ENCODE assay signal across 27 cellular contexts in genomic region chr1:25576459-25577150, GRCh38.
"Had no signal": no experiment of that assay in that cellular context is flagged by ENCODE, and none has a peak within 500 bp of the region (broad histone marks: within the 10 kb centered on the region; RNA-seq: fewer than 3 reads in every experiment).

No MANE protein-coding gene starts in this region.

- H3K27ac Mint-ChIP-seq: mesothelial cell of epicardium; natural killer cell; nephron progenitor cell; neural progenitor cell; stimulated activated effector memory CD8-positive, alpha-beta T cell treated with anti-CD3 and anti-CD28 coated beads, Interleukin-12 subunit alpha, Interleukin-12 subunit beta, amount 100 ng/mL, for 72 hours had no signal

- H3K4me2 ChIP-seq: neural progenitor cell had no signal

- H3K36me3 Mint-ChIP-seq: mesothelial cell of epicardium; naive B cell; natural killer cell; neural progenitor cell; stimulated activated effector memory CD8-positive, alpha-beta T cell treated with anti-CD3 and anti-CD28 coated beads, Interleukin-12 subunit alpha, Interleukin-12 subunit beta, amount 100 ng/mL, for 72 hours had no signal

- H3K9me3 Mint-ChIP-seq: mesothelial cell of epicardium; naive B cell; natural killer cell; nephron progenitor cell; neural progenitor cell; stimulated activated effector memory CD8-positive, alpha-beta T cell treated with anti-CD3 and anti-CD28 coated beads, Interleukin-12 subunit alpha, Interleukin-12 subunit beta, amount 100 ng/mL, for 72 hours; stimulated activated naive CD8-positive, alpha-beta T cell treated with anti-CD3 and anti-CD28 coated beads, Interleukin-15, amount 100 ng/mL, for 72 hours had no signal

- H3K36me3 ChIP-seq: left lung, lower lobe of right lung, neural progenitor cell, pancreas, prostate gland, sigmoid colon, spleen, transverse colon, upper lobe of left lung, vagina had no signal

- H3K4me3 Mint-ChIP-seq: mesothelial cell of epicardium; naive B cell; natural killer cell; nephron progenitor cell; neural progenitor cell; stimulated activated effector memory CD8-positive, alpha-beta T cell treated with anti-CD3 and anti-CD28 coated beads, Interleukin-12 subunit alpha, Interleukin-12 subunit beta, amount 100 ng/mL, for 72 hours; stimulated activated naive CD8-positive, alpha-beta T cell treated with anti-CD3 and anti-CD28 coated beads, Interleukin-15, amount 100 ng/mL, for 72 hours had no signal

- FAIRE-seq: keratinocyte, pancreas, small intestine had no signal

- H3K27me3 Mint-ChIP-seq: stimulated activated naive CD8-positive, alpha-beta T cell treated with anti-CD3 and anti-CD28 coated beads, Interleukin-15, amount 100 ng/mL, for 72 hours had no signal

- H3K4me3 ChIP-seq: left lung, lower lobe of right lung, neural progenitor cell, pancreas, prostate gland, sigmoid colon, spleen, transverse colon, upper lobe of left lung, vagina had no signal

- H3K9me3 ChIP-seq: left lung, lower lobe of right lung, pancreas, prostate gland, sigmoid colon, spleen, transverse colon, upper lobe of left lung, vagina had no signal

- H2AFZ ChIP-seq: neural progenitor cell had no signal

- H3K27me3 ChIP-seq: left lung, neural progenitor cell, pancreas, sigmoid colon, transverse colon, upper lobe of left lung, vagina had no signal

- H3K27ac ChIP-seq: left lung, lower lobe of right lung, neural progenitor cell, pancreas, prostate gland, sigmoid colon, spleen, transverse colon, upper lobe of left lung, vagina had no signal

- H3K9ac ChIP-seq: neural progenitor cell had no signal

- DNase-seq: hippocampal formation; left colon; left lung; lower lobe of right lung; mammary epithelial cell; mesendoderm; naive B cell; natural killer cell; nephron progenitor cell; pancreas; retina; right cardiac atrium; sigmoid colon; stimulated activated CD4-positive, alpha-beta T cell treated with anti-CD3 and anti-CD28 coated beads, Interleukin-4, amount 100 ng/mL, for 24 hours; stimulated activated naive CD4-positive, alpha-beta T cell treated with Interleukin-2 at 50 U/mL for 16 hours; stimulated activated naive CD8-positive, alpha-beta T cell treated with anti-CD3 and anti-CD28 coated beads, Interleukin-15, amount 100 ng/mL, for 72 hours; substantia nigra; transverse colon had no signal

- H3K4me1 ChIP-seq: pancreas, prostate gland, vagina had no signal
